In the genomic region with DNA sequence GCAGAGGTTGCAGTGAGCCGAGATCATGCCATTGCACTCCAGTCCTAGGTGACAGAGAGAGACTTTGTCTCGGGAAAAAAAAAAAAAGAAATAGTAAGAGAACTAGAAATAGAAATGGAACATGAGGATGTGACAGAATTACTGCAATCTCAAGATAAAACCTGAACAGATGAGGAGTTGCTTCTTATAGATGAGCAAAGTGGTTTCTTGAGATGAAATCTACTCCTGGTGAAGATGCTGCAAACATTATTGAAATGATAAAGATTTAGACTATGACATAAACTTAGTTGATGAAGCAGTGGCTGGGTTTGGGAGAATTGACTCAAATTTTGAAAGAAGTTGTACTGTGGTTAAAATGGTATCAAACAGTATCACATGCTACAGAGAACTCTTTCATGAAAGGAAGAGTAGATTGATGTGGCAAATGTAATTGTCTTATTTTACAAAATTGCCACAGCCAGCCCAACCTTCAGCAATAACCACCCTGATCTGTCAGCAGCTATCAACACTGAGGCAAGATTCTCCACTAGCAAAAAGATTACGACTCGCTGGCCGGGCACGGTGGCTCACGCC, we compare ENCODE assay signal across 26 cellular contexts. TPM values are rescaled to one million over a fixed set of nuclear protein-coding genes. Genes with fewer than 3 reads are reported as not detected.
DNase-seq lines count a peak whose midpoint lies in the region; ATAC-seq, FAIRE-seq and TF ChIP-seq lines count a peak whose summit lies in the region.
"Had no signal": no experiment of that assay in that cellular context is flagged by ENCODE, and none has a peak within 500 bp of the region (broad histone marks: within the 10 kb centered on the region; RNA-seq: fewer than 3 reads in every experiment).

No MANE protein-coding gene starts in this region.

- H3K4me2 ChIP-seq in BLaER1: peak overlapping the region; percentile 56

- H3K36me3 ChIP-seq in BLaER1: peaks cover 76% of the 10 kb centered on the region

- peaks cover 25% of the 10 kb centered on the region for H3K4me1 ChIP-seq in BLaER1
- H3K4me1 ChIP-seq: BE2C had no signal

- H3K9me3 Mint-ChIP-seq in activated CD4-positive, alpha-beta T cell treated with anti-CD3 and anti-CD28 coated beads, Interleukin-2, amount 10 ng/mL, durations not matched to agents 24 days and 14 days: no peaks in the 10 kb centered on the region
- H3K9me3 Mint-ChIP-seq in T-helper 2 cell treated with Interferon-gamma antibody and Interleukin-4, amounts not matched to agents 5 μg/mL and 100 μg/mL, for 36 hours: no peaks in the 10 kb centered on the region
- H3K9me3 Mint-ChIP-seq in effector memory CD8-positive, alpha-beta T cell: no peaks in the 10 kb centered on the region
- no peaks in the 10 kb centered on the region for H3K9me3 Mint-ChIP-seq in osteocyte (ENCODE audit: unreplicated experiment)
- H3K9me3 Mint-ChIP-seq: CD4-positive, alpha-beta T cell had no signal

- DNase-seq in activated CD4-positive, alpha-beta T cell treated with anti-CD3 and anti-CD28 coated beads, Interleukin-2, amount 10 ng/mL, durations not matched to agents 24 days and 14 days: no peak
- DNase-seq in activated CD4-positive, alpha-beta T cell treated with anti-CD3 and anti-CD28 coated beads for 48 hours: no peak
- peak; percentile 26 for DNase-seq in T-helper 2 cell treated with Interferon-gamma antibody and Interleukin-4, amounts not matched to agents 5 μg/mL and 100 μg/mL, for 36 hours (ENCODE audit: low spot score)
- no peak for DNase-seq in effector memory CD8-positive, alpha-beta T cell
- DNase-seq in GM03348 (ENCODE audit: low spot score) (no peak), H54 (ENCODE audit: insufficient read length, low spot score) (no peak), osteocyte (ENCODE audit: extremely low spot score, unreplicated experiment) (no peak)
- DNase-seq: BE2C; Caco-2; CD4-positive, alpha-beta T cell; DMS153; GDM1; NCI-H1417; NCI-H187 treated with DMSO at 0.1 percent for 48 hours; NCI-H2227 treated with DMSO at 0.1 percent for 48 hours; NCI-H510A treated with DMSO at 0.1 percent for 48 hours; NCI-H774 had no signal

- H4K20me1 ChIP-seq in BLaER1: no peaks in the 10 kb centered on the region

- no peaks in the 10 kb centered on the region for H3K27me3 Mint-ChIP-seq in activated CD4-positive, alpha-beta T cell treated with anti-CD3 and anti-CD28 coated beads, Interleukin-2, amount 10 ng/mL, durations not matched to agents 24 days and 14 days
- no peaks in the 10 kb centered on the region for H3K27me3 Mint-ChIP-seq in T-helper 2 cell treated with Interferon-gamma antibody and Interleukin-4, amounts not matched to agents 5 μg/mL and 100 μg/mL, for 36 hours (ENCODE audit: low read depth)
- no peaks in the 10 kb centered on the region for H3K27me3 Mint-ChIP-seq in effector memory CD8-positive, alpha-beta T cell
- H3K27me3 Mint-ChIP-seq in osteocyte (ENCODE audit: unreplicated experiment): no peaks in the 10 kb centered on the region
- H3K27me3 Mint-ChIP-seq: CD4-positive, alpha-beta T cell had no signal

- no peak overlapping the region for H3K4me3 ChIP-seq in BLaER1

- TF ChIP-seq POLR2A in H54 (IDR thresholded peaks at IDR 0.05; ENCODE audit: low read depth, low read length): no peak

- no peak overlapping the region for H3K9ac ChIP-seq in BLaER1
- H3K9ac ChIP-seq: KMS-11 had no signal

- no peak for TF ChIP-seq CTCF in osteocyte (IDR thresholded peaks at IDR 0.05)

- H3K4me3 Mint-ChIP-seq in activated CD4-positive, alpha-beta T cell treated with anti-CD3 and anti-CD28 coated beads, Interleukin-2, amount 10 ng/mL, durations not matched to agents 24 days and 14 days: no peak overlapping the region
- H3K4me3 Mint-ChIP-seq in T-helper 2 cell treated with Interferon-gamma antibody and Interleukin-4, amounts not matched to agents 5 μg/mL and 100 μg/mL, for 36 hours: no peak overlapping the region
- H3K4me3 Mint-ChIP-seq in effector memory CD8-positive, alpha-beta T cell: no peak overlapping the region
- H3K4me3 Mint-ChIP-seq in osteocyte (ENCODE audit: unreplicated experiment): no peak overlapping the region
- H3K4me3 Mint-ChIP-seq: CD4-positive, alpha-beta T cell had no signal

- H3K4me1 Mint-ChIP-seq in activated CD4-positive, alpha-beta T cell treated with anti-CD3 and anti-CD28 coated beads, Interleukin-2, amount 10 ng/mL, durations not matched to agents 24 days and 14 days: peaks cover 20% of the 10 kb centered on the region
- peaks cover 29% of the 10 kb centered on the region for H3K4me1 Mint-ChIP-seq in T-helper 2 cell treated with Interferon-gamma antibody and Interleukin-4, amounts not matched to agents 5 μg/mL and 100 μg/mL, for 36 hours (ENCODE audit: low read depth)
- no peaks in the 10 kb centered on the region for H3K4me1 Mint-ChIP-seq in effector memory CD8-positive, alpha-beta T cell (ENCODE audit: low read depth in 2 of 2)
- peaks cover 3% of the 10 kb centered on the region for H3K4me1 Mint-ChIP-seq in osteocyte (ENCODE audit: unreplicated experiment)

- intact Hi-C loops in activated CD4-positive, alpha-beta T cell treated with anti-CD3 and anti-CD28 coated beads, Interleukin-2, amount 10 ng/mL, durations not matched to agents 24 days and 14 days (cut with micrococcal nuclease): no loop called here

- peaks cover 59% of the 10 kb centered on the region for H3K36me3 Mint-ChIP-seq in activated CD4-positive, alpha-beta T cell treated with anti-CD3 and anti-CD28 coated beads, Interleukin-2, amount 10 ng/mL, durations not matched to agents 24 days and 14 days (ENCODE audit: low read depth)
- H3K36me3 Mint-ChIP-seq in T-helper 2 cell treated with Interferon-gamma antibody and Interleukin-4, amounts not matched to agents 5 μg/mL and 100 μg/mL, for 36 hours (ENCODE audit: low read depth): peaks cover 56% of the 10 kb centered on the region
- peaks cover 40% of the 10 kb centered on the region for H3K36me3 Mint-ChIP-seq in effector memory CD8-positive, alpha-beta T cell (ENCODE audit: insufficient read depth)
- H3K36me3 Mint-ChIP-seq in osteocyte (ENCODE audit: unreplicated experiment): peaks cover 50% of the 10 kb centered on the region

- FAIRE-seq in H54 (lab: Jason Lieb, UNC): no peak
- FAIRE-seq: H1, RCC 7860 had no signal

- no peaks in the 10 kb centered on the region; the same call in 1 of the 2 replicates for H3K9me3 ChIP-seq in BLaER1
- H3K9me3 ChIP-seq: BE2C, Caco-2 had no signal

- no peaks in the 10 kb centered on the region for H3K27me3 ChIP-seq in BLaER1
- H3K27me3 ChIP-seq: BE2C had no signal

- no peak for ATAC-seq in effector memory CD8-positive, alpha-beta T cell (replicated peaks)
- ATAC-seq: Right ventricle myocardium inferior had no signal

- H3K27ac ChIP-seq in BLaER1: peak overlapping the region; percentile 61; the same call in 1 of the 2 replicates
- H3K27ac ChIP-seq: KMS-11 had no signal

- H3K27ac Mint-ChIP-seq in activated CD4-positive, alpha-beta T cell treated with anti-CD3 and anti-CD28 coated beads, Interleukin-2, amount 10 ng/mL, durations not matched to agents 24 days and 14 days: peak overlapping the region; percentile 48
- peak overlapping the region; percentile 51 for H3K27ac Mint-ChIP-seq in T-helper 2 cell treated with Interferon-gamma antibody and Interleukin-4, amounts not matched to agents 5 μg/mL and 100 μg/mL, for 36 hours
- H3K27ac Mint-ChIP-seq in effector memory CD8-positive, alpha-beta T cell: peak overlapping the region; percentile 32 to 53
- H3K27ac Mint-ChIP-seq in osteocyte (ENCODE audit: unreplicated experiment): no peak overlapping the region
- H3K27ac Mint-ChIP-seq: CD4-positive, alpha-beta T cell had no signal

RNA-seq across cellular contexts. Expression of a gene that starts 13.7 kb away (rescaled TPM):
- total RNA-seq in activated CD4-positive, alpha-beta T cell treated with anti-CD3 and anti-CD28 coated beads, Interleukin-2, amount 10 ng/mL, durations not matched to agents 24 days and 14 days: 20.7 and 20.9 TPM in 2 replicates
- total RNA-seq in osteocyte: 9.4 and 11.8 TPM in 2 replicates

RNA-seq across cellular contexts. Expression of a gene that starts 14.1 kb away (rescaled TPM):
- total RNA-seq in activated CD4-positive, alpha-beta T cell treated with anti-CD3 and anti-CD28 coated beads, Interleukin-2, amount 10 ng/mL, durations not matched to agents 24 days and 14 days: 56.4 and 65.4 TPM in 2 replicates
- total RNA-seq in osteocyte: 44.9 and 46.7 TPM in 2 replicates

RNA-seq across cellular contexts. Expression of a gene that starts 36.5 kb away (rescaled TPM):
- not detected in 2 replicates for total RNA-seq in activated CD4-positive, alpha-beta T cell treated with anti-CD3 and anti-CD28 coated beads, Interleukin-2, amount 10 ng/mL, durations not matched to agents 24 days and 14 days
- total RNA-seq in osteocyte: not detected in 2 replicates
- total RNA-seq: A172; Caco-2; CD4-positive, alpha-beta T cell; Daoy; H1; HT-29; OCI-LY7; Right ventricle myocardium inferior had no signal
